19 cellular contexts compared by ENCODE assay signal in the genomic region with DNA sequence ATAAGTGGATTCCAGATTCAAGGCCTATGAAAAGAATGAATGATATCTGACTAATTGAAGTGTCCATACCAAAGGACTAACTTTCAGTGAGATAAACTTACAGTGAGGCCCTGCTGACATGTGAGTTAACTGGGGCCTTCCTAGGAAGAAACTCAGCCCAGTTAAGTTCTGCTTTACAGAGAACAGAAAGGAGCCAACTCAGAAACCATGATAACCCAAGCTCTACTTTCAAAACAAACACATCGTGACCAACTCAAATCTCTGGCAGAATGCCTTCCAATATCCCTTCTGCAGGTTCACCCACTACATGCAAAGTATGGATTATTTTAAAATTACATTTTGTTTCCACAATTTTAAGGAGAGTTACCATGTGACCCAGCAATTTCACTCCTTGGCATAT.
DNase-seq lines count a peak whose midpoint lies in the region; ATAC-seq and TF ChIP-seq lines count a peak whose summit lies in the region.
"Had no signal": no experiment of that assay in that cellular context is flagged by ENCODE, and none has a peak within 500 bp of the region (broad histone marks: within the 10 kb centered on the region; RNA-seq: fewer than 3 reads in every experiment).

No MANE protein-coding gene starts in this region.

- H3K4me2 ChIP-seq in IMR-90 (ENCODE audit: low read depth, low read length) = no peak overlapping the region

- no peaks in the 10 kb centered on the region for H3K4me1 ChIP-seq in IMR-90 (ENCODE audit: control insufficient read depth, insufficient read depth, low read length)
- H3K4me1 ChIP-seq: testis had no signal

- H3K27me3 Mint-ChIP-seq in memory B cell = no peaks in the 10 kb centered on the region

- peaks cover 14 to 39% of the 10 kb centered on the region in 2 experiments; a peak in 3 of 4 replicates for H3K79me1 ChIP-seq in IMR-90 (ENCODE audit: low read depth in 1 of 2, low read length in 2 of 2)

- H3K27ac ChIP-seq in IMR-90 (ENCODE audit: insufficient read depth, low read length) = no peak overlapping the region
- H3K27ac ChIP-seq in WERI-Rb-1 = no peak overlapping the region
- H3K27ac ChIP-seq: left ventricle myocardium inferior, testis had no signal

- no peak overlapping the region for H2BK15ac ChIP-seq in IMR-90 (ENCODE audit: low read depth, low read length)

- in situ Hi-C loops in IMR-90 (cut with MboI; ENCODE audit: low sequenced_read_pairs) = no loop called here

- H4K8ac ChIP-seq in IMR-90 (ENCODE audit: low read depth in 2 of 2, low read length in 2 of 2) = no peak overlapping the region

- H3K9me3 ChIP-seq in IMR-90 (ENCODE audit: control insufficient read depth, insufficient read depth, low read length) (no peaks in the 10 kb centered on the region), WERI-Rb-1 (ENCODE audit: severe bottlenecking) (no peaks in the 10 kb centered on the region)
- H3K9me3 ChIP-seq: HAP-1, left ventricle myocardium inferior, testis had no signal

- CTCF ChIA-PET in IMR-90 (lab: Yijun Ruan, JAX) = no interaction called here

- no peak overlapping the region for H3K18ac ChIP-seq in IMR-90 (ENCODE audit: low read depth, low read length)

- no TSS peak for BruUV-seq in IMR-90 (replicated peaks; lab: Mats Ljungman, UMichigan)

- H3K4me3 ChIP-seq in IMR-90 (ENCODE audit: insufficient read depth, low read depth, low read length) = no peak overlapping the region
- H3K4me3 ChIP-seq in WERI-Rb-1 (ENCODE audit: low read depth, low read length) = no peak overlapping the region
- H3K4me3 ChIP-seq: HAP-1, K562, left ventricle myocardium inferior, testis had no signal

- H3K14ac ChIP-seq in IMR-90 (replicated peaks; ENCODE audit: low read depth, low read length) = no peak overlapping the region

- H4K5ac ChIP-seq in IMR-90 (ENCODE audit: low read depth, low read length) = no peak overlapping the region

- intact Hi-C loops in IMR-90 (cut with micrococcal nuclease) = loop anchor here (5.0 kb wide), 1 partner anchor 218 kb away; no protein-coding TSS in a partner anchor

- ATAC-seq in GM19023 (IDR thresholded peaks at IDR 0.05; ENCODE audit: unreplicated experiment) = peak; percentile 36
- ATAC-seq in GM21447 (IDR thresholded peaks at IDR 0.05; ENCODE audit: unreplicated experiment) = peak; percentile 37
- ATAC-seq in IMR-90 (ENCODE audit: low read depth) = peak; percentile 40; the same call in 1 of the 2 replicates
- ATAC-seq in memory B cell (ENCODE audit: low read depth) = no peak
- ATAC-seq in GM19328 (IDR thresholded peaks at IDR 0.05; ENCODE audit: unreplicated experiment) = no peak
- ATAC-seq: K562, SK-N-SH treated with all-trans-retinoic acid at 6 μM for 48 hours had no signal

- H3K4ac ChIP-seq in IMR-90 (ENCODE audit: low read depth, low read length) = no peak overlapping the region

- no peaks in the 10 kb centered on the region for H3K9me3 Mint-ChIP-seq in memory B cell

- no peak overlapping the region for H2BK5ac ChIP-seq in IMR-90 (ENCODE audit: low read depth, low read length, poor library complexity, severe bottlenecking)

- H3K23ac ChIP-seq in IMR-90 (ENCODE audit: low read depth, low read length) = no peak overlapping the region

- no peak for TF ChIP-seq POLR2A in IMR-90 (IDR thresholded peaks at IDR 0.05; ENCODE audit: low read depth, low read length)

- peak overlapping the region; percentile 5 for H3K27ac Mint-ChIP-seq in memory B cell

- no CpG with 5 or more reads among the region's 1 CpG for WGBS in IMR-90 (ENCODE audit: extremely low coverage in 2 of 2, insufficient read length in 1 of 2), 2 experiments

- H4K91ac ChIP-seq in IMR-90 (ENCODE audit: insufficient read depth, low read depth, low read length) = no peak overlapping the region

- H3K27me3 ChIP-seq in IMR-90 (ENCODE audit: control insufficient read depth, insufficient read depth, low read length) = no peaks in the 10 kb centered on the region
- no peaks in the 10 kb centered on the region for H3K27me3 ChIP-seq in WERI-Rb-1 (ENCODE audit: insufficient read depth, low read depth, severe bottlenecking)
- H3K27me3 ChIP-seq: testis had no signal

- no peak overlapping the region for H3K4me3 Mint-ChIP-seq in memory B cell

- H3K36me3 ChIP-seq in IMR-90 (ENCODE audit: control insufficient read depth, insufficient read depth, low read length) (peaks cover 12% of the 10 kb centered on the region), WERI-Rb-1 (peaks cover 28% of the 10 kb centered on the region)

- no peak overlapping the region for H2BK120ac ChIP-seq in IMR-90 (ENCODE audit: low read depth, low read length)

- DNase-seq in IMR-90 (peak; percentile 17), memory B cell (ENCODE audit: low spot score in 2 of 2) (no peak), occipital lobe (lab: John Stamatoyannopoulos, UW) (no peak), WERI-Rb-1 (no peak)
- DNase-seq: activated CD4-positive, alpha-beta T cell treated with anti-CD3 and anti-CD28 coated beads, Interleukin-2, amount 50 U/mL, for 48 hours; activated effector memory CD4-positive, alpha-beta T cell treated with Interleukin-2 at 50 U/mL for 16 hours; amygdala; cerebellar nuclear complex; DMS 273 treated with DMSO at 0.1 percent for 48 hours; left ventricle myocardium inferior; NCI-H748 treated with DMSO at 0.1 percent for 48 hours; stimulated activated CD4-positive, alpha-beta T cell treated with anti-CD3 and anti-CD28 coated beads, Interleukin-2, amount 100 ng/mL, for 48 hours; testis had no signal

- no peak overlapping the region for H3K9ac ChIP-seq in IMR-90 (ENCODE audit: low read depth, low read length)

- no peak overlapping the region for H2AK5ac ChIP-seq in IMR-90 (ENCODE audit: low read depth, low read length)

- dilution Hi-C loops in IMR-90 (cut with HindIII; ENCODE audit: low sequenced_read_pairs, unreplicated experiment) = no loop called here

- no peak overlapping the region for H2BK20ac ChIP-seq in IMR-90 (ENCODE audit: low read depth, low read length)

- POLR2A ChIA-PET in IMR-90 (lab: Charles Lee; ENCODE audit: unreplicated experiment) = no interaction called here

- 0 out of 2 replicates have a peak, but pooled peaks cover 3% of the 10 kb centered on the region for H4K20me1 ChIP-seq in IMR-90 (ENCODE audit: insufficient read depth, low read length)

- peaks cover 35% of the 10 kb centered on the region for H3K4me1 Mint-ChIP-seq in memory B cell

- no peak overlapping the region for H2AFZ ChIP-seq in IMR-90 (replicated peaks; ENCODE audit: low read length, poor library complexity)

- peaks cover 30% of the 10 kb centered on the region for H3K36me3 Mint-ChIP-seq in memory B cell

- TF ChIP-seq CTCF in IMR-90 (conservative IDR thresholded peaks at IDR 0.05; ENCODE audit: low read depth, low read length) = no peak
- TF ChIP-seq CTCF in WERI-Rb-1 (IDR thresholded peaks at IDR 0.05; ENCODE audit: low read depth, low read length) = no peak

- H3K56ac ChIP-seq in IMR-90 (ENCODE audit: extremely low read depth, insufficient read depth, low read length) = no peak overlapping the region

- no peaks in the 10 kb centered on the region for H3K9me1 ChIP-seq in IMR-90 (ENCODE audit: insufficient read depth, low read length)

- no peak overlapping the region for H2AK9ac ChIP-seq in IMR-90 (replicated peaks; ENCODE audit: low read depth, low read length, poor library complexity)

- no peak for TF ChIP-seq RAD21 in IMR-90 (IDR thresholded peaks at IDR 0.05; ENCODE audit: low read length)

TF ChIP-seq in IMR-90, 13 proteins besides CTCF, POLR2A, EP300 and RAD21:
- TF ChIP-seq, protein P1, sequence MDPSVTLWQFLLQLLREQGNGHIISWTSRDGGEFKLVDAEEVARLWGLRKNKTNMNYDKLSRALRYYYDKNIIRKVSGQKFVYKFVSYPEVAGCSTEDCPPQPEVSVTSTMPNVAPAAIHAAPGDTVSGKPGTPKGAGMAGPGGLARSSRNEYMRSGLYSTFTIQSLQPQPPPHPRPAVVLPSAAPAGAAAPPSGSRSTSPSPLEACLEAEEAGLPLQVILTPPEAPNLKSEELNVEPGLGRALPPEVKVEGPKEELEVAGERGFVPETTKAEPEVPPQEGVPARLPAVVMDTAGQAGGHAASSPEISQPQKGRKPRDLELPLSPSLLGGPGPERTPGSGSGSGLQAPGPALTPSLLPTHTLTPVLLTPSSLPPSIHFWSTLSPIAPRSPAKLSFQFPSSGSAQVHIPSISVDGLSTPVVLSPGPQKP (IDR thresholded peaks at IDR 0.05; ENCODE audit: borderline replicate concordance, low read depth, low read length) = no peak
- no peak for TF ChIP-seq MAZ (IDR thresholded peaks at IDR 0.05; ENCODE audit: borderline replicate concordance, low read depth, low read length)
- TF ChIP-seq, protein P2, sequence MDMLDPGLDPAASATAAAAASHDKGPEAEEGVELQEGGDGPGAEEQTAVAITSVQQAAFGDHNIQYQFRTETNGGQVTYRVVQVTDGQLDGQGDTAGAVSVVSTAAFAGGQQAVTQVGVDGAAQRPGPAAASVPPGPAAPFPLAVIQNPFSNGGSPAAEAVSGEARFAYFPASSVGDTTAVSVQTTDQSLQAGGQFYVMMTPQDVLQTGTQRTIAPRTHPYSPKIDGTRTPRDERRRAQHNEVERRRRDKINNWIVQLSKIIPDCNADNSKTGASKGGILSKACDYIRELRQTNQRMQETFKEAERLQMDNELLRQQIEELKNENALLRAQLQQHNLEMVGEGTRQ (IDR thresholded peaks at IDR 0.05; ENCODE audit: low read depth, low read length) = no peak
- no peak for TF ChIP-seq CEBPB (IDR thresholded peaks at IDR 0.05; ENCODE audit: low read depth, low read length)
- no peak for TF ChIP-seq MXI1 (IDR thresholded peaks at IDR 0.05; ENCODE audit: borderline replicate concordance, low read depth, low read length)
- no peak for TF ChIP-seq RFX5 (IDR thresholded peaks at IDR 0.05; ENCODE audit: low read depth, low read length)
- TF ChIP-seq NFE2L2 (IDR thresholded peaks at IDR 0.05; ENCODE audit: low read depth, low read length) = no peak
- no peak for TF ChIP-seq MAFK (IDR thresholded peaks at IDR 0.05; ENCODE audit: low read depth, low read length)
- TF ChIP-seq BHLHE40 (IDR thresholded peaks at IDR 0.05; ENCODE audit: low read depth, low read length) = no peak
- TF ChIP-seq RCOR1 (IDR thresholded peaks at IDR 0.05; ENCODE audit: insufficient replicate concordance, low read length) = no peak
- TF ChIP-seq CHD1 (IDR thresholded peaks at IDR 0.05; ENCODE audit: low read depth, low read length) = no peak
- no peak for TF ChIP-seq FOS (IDR thresholded peaks at IDR 0.05; ENCODE audit: low read depth, low read length)

Comparison
In these comparisons a context has a peak if more than half of its experiments do, and no peak if none do; other contexts are left out.
1. ATAC-seq: peak in GM19023 (single experiment), GM21447 (single experiment) and IMR-90 (single experiment); none in memory B cell (single experiment) and GM19328 (single experiment).